ENCODE assay signal across 2 cellular contexts in the genomic region with DNA sequence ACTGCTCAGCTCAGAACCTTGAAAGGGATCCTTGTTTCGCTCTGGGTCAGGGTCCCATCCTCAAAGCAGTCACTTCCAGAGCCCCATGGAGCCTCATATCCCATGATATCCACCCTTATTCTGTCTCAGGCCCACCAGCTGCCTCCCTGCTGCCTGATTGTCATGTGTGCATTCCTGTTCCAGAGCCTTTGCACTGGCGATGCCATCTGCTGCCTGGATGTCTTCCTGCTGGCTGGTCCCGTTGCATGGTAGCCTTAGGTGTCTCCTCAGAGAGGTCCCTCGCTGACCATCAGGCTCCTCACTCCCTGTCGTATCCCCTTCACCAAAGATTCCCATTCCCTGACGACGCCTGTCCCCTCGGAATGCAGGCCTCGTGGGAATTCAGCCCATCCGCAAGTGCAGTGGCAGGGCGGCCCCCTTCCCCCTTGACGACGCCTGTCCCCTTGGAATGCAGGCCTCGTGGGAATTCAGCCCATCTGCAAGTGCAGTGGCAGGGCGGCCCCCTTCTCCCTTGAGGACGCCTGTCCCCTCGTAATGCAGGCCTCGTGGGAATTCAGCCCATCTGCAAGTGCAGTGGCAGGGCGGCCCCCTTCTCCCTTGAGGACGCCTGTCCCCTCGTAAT. TPM values are rescaled to one million over a fixed set of nuclear protein-coding genes. Genes with fewer than 3 reads are reported as not detected.
"Had no signal": no experiment of that assay in that cellular context is flagged by ENCODE, and none has a peak within 500 bp of the region (broad histone marks: within the 10 kb centered on the region; RNA-seq: fewer than 3 reads in every experiment).

No MANE protein-coding gene starts in this region.

RNA-seq across cellular contexts. Expression of a gene that starts 6.1 kb away (rescaled TPM):
- total RNA-seq: activated naive CD4-positive, alpha-beta T cell treated with anti-CD3 and anti-CD28 coated beads for 36 hours; esophagus squamous epithelium had no signal
